9 cellular contexts compared by ENCODE assay signal in genomic region chr3:190533511-190534282, GRCh38. TPM values are rescaled to one million over a fixed set of nuclear protein-coding genes. Genes with fewer than 3 reads are reported as not detected.
DNase-seq lines count a peak whose midpoint lies in the region; ATAC-seq, FAIRE-seq and TF ChIP-seq lines count a peak whose summit lies in the region.
"Had no signal": no experiment of that assay in that cellular context is flagged by ENCODE, and none has a peak within 500 bp of the region (broad histone marks: within the 10 kb centered on the region; RNA-seq: fewer than 3 reads in every experiment).

No MANE protein-coding gene starts in this region.

- H3K4me3 Mint-ChIP-seq in HFFc6 = peak overlapping the region; percentile 21; the same call in 1 of the 2 replicates
- H3K4me3 Mint-ChIP-seq: memory B cell had no signal

- POLR2A ChIA-PET in K562 (lab: Yijun Ruan, JAX) = no interaction called here

- H3K27me3 ChIP-seq in K562 (ENCODE audit: control insufficient read depth in 2 of 2, insufficient read depth in 2 of 2, low read length in 2 of 2) (no peaks in the 10 kb centered on the region), SJCRH30 (no peaks in the 10 kb centered on the region)

- H3K9me3 ChIP-seq in K562 (replicated peaks; ENCODE audit: control insufficient read depth, insufficient read depth, low read depth, low read length) (0 out of 2 replicates have a peak, but pooled peaks cover under 1% of the 10 kb centered on the region), kidney (ENCODE audit: control insufficient read depth in 1 of 2, low read length in 2 of 2) (no peaks in the 10 kb centered on the region), SJCRH30 (replicated peaks) (no peaks in the 10 kb centered on the region)

- ATAC-seq in K562 = no peak
- no peak for ATAC-seq in GM18498 (IDR thresholded peaks at IDR 0.05; ENCODE audit: unreplicated experiment)
- ATAC-seq in HG03095 (IDR thresholded peaks at IDR 0.05; ENCODE audit: unreplicated experiment) = no peak

- no peaks in the 10 kb centered on the region for H3K36me3 Mint-ChIP-seq in HFFc6 (ENCODE audit: low read depth)

- DNase-seq in HFFc6 (peak; percentile 75), K562 (ENCODE audit: extremely low read depth in 1 of 4, low spot score in 3 of 4) (no peak), kidney (peak; percentile 80), substantia nigra (lab: John Stamatoyannopoulos, UW) (peak in 41 of 49 donors; percentile 12 to 77 (median 33)), SJCRH30 (no peak)
- DNase-seq in central memory CD4-positive, alpha-beta T cell = no peak

- intact Hi-C loops in K562 (cut with micrococcal nuclease) = no loop called here
- intact Hi-C loops in kidney (cut with DNase I) = no loop called here

- no peaks in the 10 kb centered on the region for H3K36me3 ChIP-seq in K562 (ENCODE audit: control insufficient read depth, insufficient read depth, low read length)
- H3K36me3 ChIP-seq in kidney (ENCODE audit: control insufficient read depth in 1 of 2, insufficient read depth in 2 of 2, low read length in 2 of 2) = no peaks in the 10 kb centered on the region
- H3K36me3 ChIP-seq in SJCRH30 = no peaks in the 10 kb centered on the region

- H3K27ac ChIP-seq in K562 (ENCODE audit: extremely low read depth, low read depth, low read length) (no peak overlapping the region), kidney (ENCODE audit: low read depth in 2 of 2, low read length in 2 of 2) (no peak overlapping the region), substantia nigra (ENCODE audit: low read depth, low read length, poor library complexity, severe bottlenecking) (no peak overlapping the region), SJCRH30 (no peak overlapping the region)

- BruUV-seq in K562 (replicated peaks; lab: Mats Ljungman, UMichigan) = no TSS peak

- H3K4me1 Mint-ChIP-seq in HFFc6 (ENCODE audit: low read depth) = peaks cover 28% of the 10 kb centered on the region

- H2AFZ ChIP-seq in K562 (ENCODE audit: low read depth, low read length) = no peak overlapping the region

- no peak overlapping the region for H3K4me2 ChIP-seq in K562 (ENCODE audit: insufficient read depth, low read length)

- TF ChIP-seq RAD21 in K562 (CRISPR knock-in tag; conservative IDR thresholded peaks at IDR 0.05 in 1 of 2, IDR thresholded peaks at IDR 0.05 in 1 of 2) = no peak

- no peak overlapping the region for H3K9ac ChIP-seq in K562 (ENCODE audit: insufficient read depth in 1 of 2, low read depth in 2 of 2, low read length in 2 of 2)
- no peak overlapping the region for H3K9ac ChIP-seq in kidney (ENCODE audit: low read length in 2 of 2)

- FAIRE-seq in K562 (lab: Jason Lieb, UNC) (no peak), kidney (lab: Jason Lieb, UNC) (no peak)

- H3K4me3 ChIP-seq in K562 (no peak overlapping the region), kidney (ENCODE audit: low read length in 2 of 2) (no peak overlapping the region), SJCRH30 (no peak overlapping the region)

- no peaks in the 10 kb centered on the region for H3K9me3 Mint-ChIP-seq in HFFc6
- H3K9me3 Mint-ChIP-seq: memory B cell had no signal

- TF ChIP-seq EP300 in K562 (IDR thresholded peaks at IDR 0.05; ENCODE audit: low read length) = no peak

- H3K4me1 ChIP-seq in K562 (replicated peaks in 1 of 2; ENCODE audit: control insufficient read depth in 2 of 2, insufficient read depth in 2 of 2, low read length in 2 of 2) (no peaks in the 10 kb centered on the region), kidney (ENCODE audit: control insufficient read depth in 1 of 2, insufficient read depth in 1 of 2, low read depth in 1 of 2, low read length in 2 of 2) (peaks cover 0 to 4% of the 10 kb centered on the region in 2 donors), SJCRH30 (no peaks in the 10 kb centered on the region)

- H4K20me1 ChIP-seq in K562 (replicated peaks; ENCODE audit: control insufficient read depth, insufficient read depth, low read length) = no peaks in the 10 kb centered on the region

- no peak for TF ChIP-seq POLR2A in K562 (conservative IDR thresholded peaks at IDR 0.05)

- H3K79me2 ChIP-seq in K562 (ENCODE audit: control insufficient read depth, insufficient read depth, low read length) = no peaks in the 10 kb centered on the region

- in situ Hi-C loops in K562 (cut with MboI) = no loop called here

- 5% methylated on average over 13 of the region's 13 CpGs for WGBS in K562 (ENCODE audit: insufficient coverage, low coverage, missing lambda C conversion rate)

- no peak for TF ChIP-seq CTCF in HFFc6 (IDR thresholded peaks at IDR 0.05)
- TF ChIP-seq CTCF in K562 (IDR thresholded peaks at IDR 0.05 in 2 of 3, conservative IDR thresholded peaks at IDR 0.05 in 1 of 3; ENCODE audit: insufficient read depth in 2 of 3, low read depth in 1 of 3, low read length in 3 of 3) = no peak
- TF ChIP-seq CTCF in kidney (IDR thresholded peaks at IDR 0.05; ENCODE audit: borderline replicate concordance, extremely low read depth, insufficient read depth) = no peak

- CTCF ChIA-PET in K562 (lab: Yijun Ruan, JAX; ENCODE audit: low intra/inter-chr PET ratio) = no interaction called here

- peak overlapping the region; percentile 88 for H3K27ac Mint-ChIP-seq in HFFc6
- H3K27ac Mint-ChIP-seq: memory B cell had no signal

- H3K9me1 ChIP-seq in K562 (ENCODE audit: control insufficient read depth, insufficient read depth, low read length) = no peaks in the 10 kb centered on the region

- H3K27me3 Mint-ChIP-seq in HFFc6 (ENCODE audit: insufficient read depth) = no peaks in the 10 kb centered on the region
- H3K27me3 Mint-ChIP-seq: memory B cell had no signal

TF ChIP-seq in K562, 482 proteins besides CTCF, POLR2A, EP300 and RAD21:
- TF ChIP-seq ZNF431 (CRISPR knock-in tag; IDR thresholded peaks at IDR 0.05) (no peak), NR2C2 (CRISPR knock-in tag; IDR thresholded peaks at IDR 0.05) (no peak), NR2C2 (tag; IDR thresholded peaks at IDR 0.05) (peak; percentile 19; the same call in 1 of the 2 replicates), ZNF311 (CRISPR knock-in tag; IDR thresholded peaks at IDR 0.05) (peak; percentile 80), ATF4 (CRISPR knock-in tag; IDR thresholded peaks at IDR 0.05) (peak; percentile 67; the same call in 1 of the 2 replicates), CEBPG (CRISPR knock-in tag; IDR thresholded peaks at IDR 0.05) (no peak), CEBPG (tag; conservative IDR thresholded peaks at IDR 0.05 in 1 of 2, IDR thresholded peaks at IDR 0.05 in 1 of 2) (peak in 1 of 2 experiments; percentile 31; a peak in 1 of 4 replicates), FOSL1 (tag; conservative IDR thresholded peaks at IDR 0.05) (no peak)

RNA-seq across cellular contexts. Expression of gene IL1RAP, which starts 19.8 kb away (rescaled TPM):
- 1 to 10 TPM; 3.4 to 6.7 (median 5.3) TPM for total RNA-seq in HFFc6 (2021; fragmentation: NEBNext Ultra II Directional; extraction: Animal tissue kit (Norgen Biotek cat#: 25700))
- 3.0 and 4.2 TPM in 2 replicates for total RNA-seq in K562 (2011; cell fraction: chromatin; rRNA removed; ENCODE audit: low replicate concordance)
- total RNA-seq in K562 (2011; cell fraction: nucleolus; rRNA removed) = 0.50 and 2.4 TPM in 2 replicates
- total RNA-seq in K562 (2011; cell fraction: nucleoplasm; rRNA removed) = 2.2 and 3.9 TPM in 2 replicates
- total RNA-seq in K562 (2014; rRNA removed) (0.23 and 0.90 TPM in 2 replicates), K562 (2014; rRNA removed; fragmentation: Illumina TruSeq; extraction: Trizol) (1.0 and 1.2 TPM in 2 replicates), K562 (2015; rRNA removed; fragmentation: Illumina TruSeq; extraction: Trizol) (0.98 and 1.3 TPM in 2 replicates), K562 (2021) (0.62 and 1.3 TPM in 2 replicates), kidney (10.0 TPM)
- polyA plus RNA-seq in K562 (2011; rRNA removed) (0.35 and 1.8 TPM in 2 replicates), K562 (2014; fragmentation: Illumina TruSeq; extraction: Trizol) (0.84 and 1.1 TPM in 2 replicates), K562 (2014; fragmentation: Nextera tagmentation; extraction: Ambion mirVana) (under 1 TPM; 0.23 to 0.36 TPM), K562 (2014; rRNA removed) (0.47 and 0.88 TPM in 2 replicates), kidney (ENCODE audit: insufficient read depth, low read depth, low replicate concordance) (1.7 TPM)
- 0.24 and 1.7 TPM in 2 replicates for polyA plus RNA-seq in K562 (2011; cell fraction: cytosol; rRNA removed)
- polyA plus RNA-seq in K562 (2011; cell fraction: nucleus; rRNA removed) = 0.28 and 2.5 TPM in 2 replicates
- polyA plus RNA-seq in K562 (2012) = 0.60 and 1.3 TPM in 2 replicates
- 0.69 and 2.5 TPM in 2 replicates for polyA minus RNA-seq in K562 (2011; rRNA and poly(A)+ RNA removed)
- 1.7 and 3.1 TPM in 2 replicates for polyA minus RNA-seq in K562 (2011; cell fraction: cytosol; rRNA and poly(A)+ RNA removed)
- 0.56 and 1.2 TPM in 2 replicates for polyA minus RNA-seq in K562 (2011; cell fraction: nucleus; rRNA and poly(A)+ RNA removed)
- 5.8 and 6.8 TPM in 2 replicates for total RNA-seq in SJCRH30 (2014; rRNA removed; shearing (Covaris generic))

Comparison
In these comparisons a context has a peak if more than half of its experiments do, and no peak if none do; other contexts are left out.
1. DNase-seq: peak in HFFc6 (single experiment), kidney (single experiment) and substantia nigra (41 of 49); none in K562 (0 of 4), central memory CD4-positive, alpha-beta T cell (single experiment) and SJCRH30 (0 of 2).